8 cellular contexts compared by ENCODE assay signal in genomic region chr4:1166509-1167243, GRCh38. TPM values are rescaled to one million over a fixed set of nuclear protein-coding genes. Genes with fewer than 3 reads are reported as not detected.
DNase-seq lines count a peak whose midpoint lies in the region; ATAC-seq, FAIRE-seq and TF ChIP-seq lines count a peak whose summit lies in the region.

No MANE protein-coding gene starts in this region.

- intact Hi-C loops in activated B cell treated with CpG ODN at 0.5 μM for 24 hours (cut with micrococcal nuclease): loop anchor here (1.0 kb wide), 9 partner anchors 18 to 185 kb away; partner anchors contain the start of genes CTBP1, MAEA and UVSSA

- POLR2A ChIA-PET in A549 (lab: Yijun Ruan, JAX): no interaction called here
- POLR2A ChIA-PET in activated B cell treated with CpG ODN at 0.5 μM for 24 hours (lab: Charles Lee): interaction anchor here (1.0 to 1.9 kb wide), 4 partner anchors 18 to 102 kb away, joined by 4 to 9 read pairs (median 6); partner anchors contain the start of gene CTBP1

- no peak overlapping the region for H3K4me3 ChIP-seq in A549

- H3K4me2 ChIP-seq in A549: no peak overlapping the region

- H3K36me3 Mint-ChIP-seq in activated B cell treated with CpG ODN at 0.5 μM for 24 hours (ENCODE audit: low read depth): peaks cover 3% of the 10 kb centered on the region

- 49% methylated on average over 12 of the region's 24 CpGs for WGBS in A549 (ENCODE audit: missing lambda C conversion rate)

- TF ChIP-seq CTCF in A549 (IDR thresholded peaks at IDR 0.05): no peak
- no peak for TF ChIP-seq CTCF in activated B cell treated with CpG ODN at 0.5 μM for 24 hours (IDR thresholded peaks at IDR 0.05)

- CTCF ChIA-PET in A549 (lab: Yijun Ruan, JAX) (interaction anchor here (0.7 to 3.7 kb wide), 19 partner anchors 8 to 345 kb away, joined by 3 to 15 read pairs (median 4); no protein-coding TSS in a partner anchor), activated B cell treated with CpG ODN at 0.5 μM for 24 hours (lab: Charles Lee) (interaction anchor here (1.0 to 3.5 kb wide), 6 partner anchors 18 to 101 kb away, joined by 3 to 44 read pairs (median 4); no protein-coding TSS in a partner anchor)

- ATAC-seq in A549 (peak; percentile 5 to 48; a peak in 3 of 6 replicates), GM21825 (IDR thresholded peaks at IDR 0.05; ENCODE audit: unreplicated experiment) (peak; percentile 6), activated B cell treated with CpG ODN at 0.5 μM for 24 hours (ENCODE audit: low read depth) (no peak), left lobe of liver (peak; percentile 2)

- no peak for TF ChIP-seq RAD21 in A549 (conservative IDR thresholded peaks at IDR 0.05 in 1 of 2, IDR thresholded peaks at IDR 0.05 in 1 of 2)

- TF ChIP-seq EP300 in A549 (IDR thresholded peaks at IDR 0.05): no peak

- peak overlapping the region; percentile 72 for H3K27ac Mint-ChIP-seq in activated B cell treated with CpG ODN at 0.5 μM for 24 hours

- no peak overlapping the region for H3K27ac ChIP-seq in A549

- no peaks in the 10 kb centered on the region for H3K9me3 ChIP-seq in A549

- H3K4me1 Mint-ChIP-seq in activated B cell treated with CpG ODN at 0.5 μM for 24 hours: peaks cover 57% of the 10 kb centered on the region

- H3K4me1 ChIP-seq in A549: 0 out of 3 replicates have a peak, but pooled peaks cover 3% of the 10 kb centered on the region

- H3K9me3 Mint-ChIP-seq in activated B cell treated with CpG ODN at 0.5 μM for 24 hours: peaks cover 7% of the 10 kb centered on the region

- peak overlapping the region; percentile 86 for H3K4me3 Mint-ChIP-seq in activated B cell treated with CpG ODN at 0.5 μM for 24 hours

- DNase-seq in A549 (ENCODE audit: low read depth in 1 of 2, low spot score in 1 of 2) (no peak), activated B cell treated with CpG ODN at 0.5 μM for 24 hours (no peak), left lobe of liver (ENCODE audit: low spot score) (no peak), frontal cortex (ENCODE audit: low spot score in 2 of 2) (no peak), GDM1 (lab: John Stamatoyannopoulos, UW) (no peak), NCI-H524 (lab: John Stamatoyannopoulos, UW) (no peak), SW 1271 (lab: John Stamatoyannopoulos, UW) (no peak)

- FAIRE-seq in A549 (lab: Jason Lieb, UNC) (no peak), frontal cortex (lab: Jason Lieb, UNC) (no peak)

- peaks cover 2% of the 10 kb centered on the region for H3K27me3 Mint-ChIP-seq in activated B cell treated with CpG ODN at 0.5 μM for 24 hours

- TF ChIP-seq POLR2A in A549 (IDR thresholded peaks at IDR 0.05; ENCODE audit: low read length): no peak

TF ChIP-seq in A549, 52 proteins besides CTCF, POLR2A, EP300 and RAD21:
- TF ChIP-seq HOXB5 (CRISPR knock-in tag; IDR thresholded peaks at IDR 0.05) (no peak), NPAS2 (CRISPR knock-in tag; IDR thresholded peaks at IDR 0.05; ENCODE audit: borderline replicate concordance) (no peak), E2F6 (IDR thresholded peaks at IDR 0.05; ENCODE audit: borderline replicate concordance, low read depth) (no peak), FOSL2 (IDR thresholded peaks at IDR 0.05) (no peak), FOSL2 (CRISPR knock-in tag; IDR thresholded peaks at IDR 0.05) (no peak), CBX8 (IDR thresholded peaks at IDR 0.05) (no peak), FOSB (CRISPR knock-in tag; IDR thresholded peaks at IDR 0.05) (no peak), HDAC2 (IDR thresholded peaks at IDR 0.05) (no peak), MAX (IDR thresholded peaks at IDR 0.05) (no peak), FOXS1 (CRISPR knock-in tag; IDR thresholded peaks at IDR 0.05) (no peak), CEBPB (IDR thresholded peaks at IDR 0.05) (no peak), EHMT2 (IDR thresholded peaks at IDR 0.05; ENCODE audit: low read depth) (no peak), REST (IDR thresholded peaks at IDR 0.05) (no peak), HEYL (CRISPR knock-in tag; IDR thresholded peaks at IDR 0.05) (no peak), ELK1 (IDR thresholded peaks at IDR 0.05; ENCODE audit: low read depth, low read length) (no peak), MYC (IDR thresholded peaks at IDR 0.05; ENCODE audit: borderline replicate concordance, low read length) (no peak), ZFP36 (IDR thresholded peaks at IDR 0.05; ENCODE audit: borderline replicate concordance, partially characterized antibody) (no peak)

RNA-seq across cellular contexts. Expression of gene SPON2, which starts 5.7 kb away (rescaled TPM):
- polyA plus RNA-seq in A549 (2011; rRNA removed) (0.12 and 0.24 TPM in 2 replicates), A549 (2017; fragmentation: RNase III; extraction: RNeasy Plus Mini Kit Qiagen cat#74134 plus additional on column Dnase treatment) (0.07 to 0.54 TPM (median 0.15 TPM) in 3 replicates)
- 0.04 and 0.10 TPM in 2 replicates for polyA plus RNA-seq in A549 (2012; cell fraction: cytosol; rRNA removed)
- 0.60 and 0.73 TPM in 2 replicates for polyA plus RNA-seq in A549 (2012; cell fraction: nucleus; rRNA removed)
- 0.29 and 0.63 TPM in 2 replicates for polyA minus RNA-seq in A549 (2011; rRNA and poly(A)+ RNA removed)
- total RNA-seq in activated B cell treated with CpG ODN at 0.5 μM for 24 hours (2.2 and 3.4 TPM in 2 replicates), left lobe of liver (54.3 TPM), frontal cortex (6.1 TPM)

RNA-seq across cellular contexts. Expression of gene RNF212, which starts 53.3 kb away (rescaled TPM):
- 3.0 and 3.6 TPM in 2 replicates for polyA plus RNA-seq in A549 (2011; rRNA removed)
- polyA plus RNA-seq in A549 (2012; cell fraction: cytosol; rRNA removed): 2.5 and 2.6 TPM in 2 replicates
- polyA plus RNA-seq in A549 (2012; cell fraction: nucleus; rRNA removed): 4.2 and 5.3 TPM in 2 replicates
- polyA plus RNA-seq in A549 (2017; fragmentation: RNase III; extraction: RNeasy Plus Mini Kit Qiagen cat#74134 plus additional on column Dnase treatment): 2.1 to 3.9 TPM (median 3.0 TPM) in 3 replicates
- polyA minus RNA-seq in A549 (2011; rRNA and poly(A)+ RNA removed): 0.79 and 3.1 TPM in 2 replicates
- total RNA-seq in activated B cell treated with CpG ODN at 0.5 μM for 24 hours: 2.1 and 2.4 TPM in 2 replicates
- 0.25 TPM for total RNA-seq in left lobe of liver
- 3.3 TPM for total RNA-seq in frontal cortex
